12 cellular contexts compared by ENCODE assay signal in genomic region chrX:13164611-13165010, GRCh38.
DNase-seq lines count a peak whose midpoint lies in the region; ATAC-seq, FAIRE-seq and TF ChIP-seq lines count a peak whose summit lies in the region.
"Had no signal": no experiment of that assay in that cellular context is flagged by ENCODE, and none has a peak within 500 bp of the region (broad histone marks: within the 10 kb centered on the region; RNA-seq: fewer than 3 reads in every experiment).

No MANE protein-coding gene starts in this region.

- peak overlapping the region; percentile 21 for H3K4me2 ChIP-seq in parathyroid adenoma (ENCODE audit: low read length)
- no peak overlapping the region for H3K4me2 ChIP-seq in PC-9

- no peaks in the 10 kb centered on the region for H4K20me1 ChIP-seq in PC-9 (ENCODE audit: insufficient read depth)

- peak overlapping the region; percentile 13 for H2AFZ ChIP-seq in parathyroid adenoma
- H2AFZ ChIP-seq in PC-9: no peak overlapping the region

- CTCF ChIA-PET in Panc1 (lab: Charles Lee) (no interaction called here), PC-9 (lab: Charles Lee) (no interaction called here)

- intact Hi-C loops in Panc1 (cut with micrococcal nuclease; ENCODE audit: unreplicated experiment): no loop called here
- intact Hi-C loops in PC-9 (cut with micrococcal nuclease; ENCODE audit: unreplicated experiment): no loop called here

- peak; percentile 44 for FAIRE-seq in GM18507 (lab: Jason Lieb, UNC)

- no peaks in the 10 kb centered on the region for H3K79me2 ChIP-seq in parathyroid adenoma
- no peaks in the 10 kb centered on the region for H3K79me2 ChIP-seq in PC-9 (ENCODE audit: low read depth)

- H3K27ac ChIP-seq in Panc1 (ENCODE audit: low read length) (peak overlapping the region; percentile 51; the same call in 1 of the 2 replicates), iPS-20b (ENCODE audit: low read length) (no peak overlapping the region), parathyroid adenoma (no peak overlapping the region), PC-9 (no peak overlapping the region)

- no peaks in the 10 kb centered on the region for H3K27me3 ChIP-seq in Panc1 (ENCODE audit: control insufficient read depth, insufficient read depth, low read length)
- no peaks in the 10 kb centered on the region; the same call in 1 of the 2 replicates for H3K27me3 ChIP-seq in iPS-20b (ENCODE audit: insufficient read depth, low read length)
- H3K27me3 ChIP-seq in parathyroid adenoma (ENCODE audit: control insufficient read depth, insufficient read depth, low read length): no peaks in the 10 kb centered on the region
- H3K27me3 ChIP-seq in PC-9 (ENCODE audit: insufficient read depth, low read depth): no peaks in the 10 kb centered on the region

- H3K4me3 ChIP-seq in Panc1 (ENCODE audit: low read depth in 2 of 2, low read length in 2 of 2) (no peak overlapping the region), iPS-20b (ENCODE audit: low read length) (peak overlapping the region; percentile 53), parathyroid adenoma (ENCODE audit: low read depth, low read length) (no peak overlapping the region), PC-9 (no peak overlapping the region)

- TF ChIP-seq CTCF in Panc1 (IDR thresholded peaks at IDR 0.05): no peak
- TF ChIP-seq CTCF in parathyroid adenoma (IDR thresholded peaks at IDR 0.05): no peak
- TF ChIP-seq CTCF in PC-9 (conservative IDR thresholded peaks at IDR 0.05): no peak

- in situ Hi-C loops in Panc1 (cut with HindIII; ENCODE audit: low pct_unique_long_range_greater_than_20kb, low sequenced_read_pairs): no loop called here

- no peaks in the 10 kb centered on the region for H3K9me3 ChIP-seq in Panc1 (ENCODE audit: control insufficient read depth, insufficient read depth, low read depth, low read length)
- H3K9me3 ChIP-seq in iPS-20b (ENCODE audit: insufficient read depth, low read depth, low read length): no peaks in the 10 kb centered on the region
- no peaks in the 10 kb centered on the region for H3K9me3 ChIP-seq in parathyroid adenoma (ENCODE audit: control insufficient read depth, low read length)
- H3K9me3 ChIP-seq in PC-9 (ENCODE audit: insufficient read depth, low read depth): no peaks in the 10 kb centered on the region

- DNase-seq in GM18507 (ENCODE audit: extremely low spot score, insufficient read length, low read depth) (no peak), Panc1 (ENCODE audit: low read depth, low spot score) (no peak), GM19238 (ENCODE audit: insufficient read length, low spot score) (no peak), PC-9 (no peak)
- DNase-seq: activated T-cell treated with anti-CD3 and anti-CD28 coated beads for 4 hours; aorta; CD4-positive, alpha-beta T cell; naive thymus-derived CD8-positive, alpha-beta T cell; SIG-M5 had no signal

- H3K4me1 ChIP-seq in Panc1 (ENCODE audit: control insufficient read depth, insufficient read depth, low read length) (no peaks in the 10 kb centered on the region), iPS-20b (ENCODE audit: insufficient read depth, low read length) (peaks cover 17% of the 10 kb centered on the region), parathyroid adenoma (no peaks in the 10 kb centered on the region), PC-9 (replicated peaks; ENCODE audit: insufficient read depth) (no peaks in the 10 kb centered on the region)

- BruUV-seq in Panc1 (replicated peaks; lab: Mats Ljungman, UMichigan): no TSS peak
- BruUV-seq in PC-9 (replicated peaks; lab: Mats Ljungman, UMichigan): no TSS peak

- H3K9me2 ChIP-seq in PC-9 (ENCODE audit: insufficient read depth): no peaks in the 10 kb centered on the region

- no peak for ATAC-seq in Panc1
- ATAC-seq in HG03342 (IDR thresholded peaks at IDR 0.05; ENCODE audit: unreplicated experiment): no peak
- ATAC-seq: naive thymus-derived CD8-positive, alpha-beta T cell had no signal

- H3K36me3 ChIP-seq in Panc1 (ENCODE audit: control insufficient read depth, insufficient read depth, low read length): no peaks in the 10 kb centered on the region
- H3K36me3 ChIP-seq in iPS-20b (ENCODE audit: insufficient read depth, low read depth, low read length): no peaks in the 10 kb centered on the region
- no peaks in the 10 kb centered on the region for H3K36me3 ChIP-seq in parathyroid adenoma (ENCODE audit: control insufficient read depth, insufficient read depth, low read length)
- H3K36me3 ChIP-seq in PC-9 (ENCODE audit: low read depth): no peaks in the 10 kb centered on the region

- no peaks in the 10 kb centered on the region for H3F3A ChIP-seq in PC-9 (ENCODE audit: insufficient read depth, low read depth)

- H3K9ac ChIP-seq in iPS-20b (ENCODE audit: low read depth, low read length): 0 out of 2 replicates have a peak overlapping the region, but pooled peaks have one; percentile 41
- no peak overlapping the region for H3K9ac ChIP-seq in parathyroid adenoma

- POLR2A ChIA-PET in Panc1 (lab: Charles Lee) (no interaction called here), PC-9 (lab: Charles Lee; ENCODE audit: unreplicated experiment) (no interaction called here)
